ENCODE assay signal across 19 cellular contexts in genomic region chr2:226752887-226753286, GRCh38. TPM values are rescaled to one million over a fixed set of nuclear protein-coding genes. Genes with fewer than 3 reads are reported as not detected.
DNase-seq lines count a peak whose midpoint lies in the region; ATAC-seq and TF ChIP-seq lines count a peak whose summit lies in the region.
"Had no signal": no experiment of that assay in that cellular context is flagged by ENCODE, and none has a peak within 500 bp of the region (broad histone marks: within the 10 kb centered on the region; RNA-seq: fewer than 3 reads in every experiment).

No MANE protein-coding gene starts in this region.

- TF ChIP-seq CTCF in left ventricle myocardium inferior (IDR thresholded peaks at IDR 0.05; ENCODE audit: borderline replicate concordance) (no peak), RWPE2 (IDR thresholded peaks at IDR 0.05; ENCODE audit: poor library complexity, severe bottlenecking) (no peak), uterus (IDR thresholded peaks at IDR 0.05) (no peak), stomach (IDR thresholded peaks at IDR 0.05) (no peak)

- H4K12ac ChIP-seq in trophoblast cell (ENCODE audit: low read depth, low read length), result no peak overlapping the region

- no peaks in the 10 kb centered on the region for H3K9me3 ChIP-seq in left ventricle myocardium inferior (replicated peaks)
- H3K9me3 ChIP-seq in RWPE2 (ENCODE audit: severe bottlenecking), result no peaks in the 10 kb centered on the region
- H3K9me3 ChIP-seq in trophoblast cell (ENCODE audit: insufficient read depth, low read depth, low read length), result no peaks in the 10 kb centered on the region
- no peaks in the 10 kb centered on the region for H3K9me3 ChIP-seq in uterus
- no peaks in the 10 kb centered on the region for H3K9me3 ChIP-seq in stomach
- H3K9me3 ChIP-seq: BE2C, HAP-1, SJSA1 had no signal

- H3K18ac ChIP-seq in trophoblast cell (ENCODE audit: low read length), result peak overlapping the region; percentile 4

- H3K36me3 ChIP-seq in left ventricle myocardium inferior (peaks cover 5% of the 10 kb centered on the region), RWPE2 (ENCODE audit: low read depth) (peaks cover 79% of the 10 kb centered on the region), trophoblast cell (ENCODE audit: control insufficient read depth in 1 of 2, insufficient read depth in 2 of 2, low read length in 2 of 2) (peaks cover 0 to 2% of the 10 kb centered on the region in 2 experiments), uterus (no peaks in the 10 kb centered on the region), stomach (peaks cover 0 to 11% (median 5%) of the 10 kb centered on the region in 4 donors)
- H3K36me3 ChIP-seq: BE2C, HAP-1 had no signal

- TF ChIP-seq POLR2A in uterus (IDR thresholded peaks at IDR 0.05), result no peak
- TF ChIP-seq POLR2A in stomach (IDR thresholded peaks at IDR 0.05), result no peak

- no peak overlapping the region for H2AFZ ChIP-seq in trophoblast cell (ENCODE audit: insufficient read depth, low read length, poor library complexity)

- H3K79me2 ChIP-seq in trophoblast cell (ENCODE audit: control insufficient read depth, insufficient read depth, low read length, poor library complexity), result peaks cover 5% of the 10 kb centered on the region

- H3K27me3 ChIP-seq in left ventricle myocardium inferior (ENCODE audit: low read depth) (no peaks in the 10 kb centered on the region), RWPE2 (ENCODE audit: insufficient read depth, poor library complexity, severe bottlenecking) (no peaks in the 10 kb centered on the region), trophoblast cell (ENCODE audit: insufficient read depth, low read length) (no peaks in the 10 kb centered on the region), uterus (no peaks in the 10 kb centered on the region), stomach (no peaks in the 10 kb centered on the region)
- H3K27me3 ChIP-seq: BE2C, SJSA1 had no signal

- intact Hi-C loops in left ventricle myocardium inferior (cut with micrococcal nuclease), result no loop called here
- intact Hi-C loops in left cardiac atrium (cut with DNase I), result no loop called here
- intact Hi-C loops in uterus (cut with DNase I; ENCODE audit: low total_unique reads), result no loop called here
- intact Hi-C loops in stomach (cut with DNase I; ENCODE audit: low total_unique reads), result no loop called here

- H4K8ac ChIP-seq in trophoblast cell (ENCODE audit: low read depth, low read length), result no peak overlapping the region

- peak overlapping the region; percentile 15 for H3K27ac ChIP-seq in left ventricle myocardium inferior (replicated peaks)
- peak overlapping the region; percentile 80 for H3K27ac ChIP-seq in RWPE2 (ENCODE audit: poor library complexity, severe bottlenecking)
- H3K27ac ChIP-seq in trophoblast cell (ENCODE audit: low read depth, low read length), result no peak overlapping the region
- peak overlapping the region; percentile 23 to 88 for H3K27ac ChIP-seq in uterus
- peak overlapping the region in 1 of 5 donors; percentile 65 for H3K27ac ChIP-seq in stomach

- DNase-seq in left ventricle myocardium inferior (no peak), left cardiac atrium (no peak), RWPE2 (ENCODE audit: low spot score) (no peak), trophoblast cell (no peak), uterus (no peak), glomerular visceral epithelial cell (ENCODE audit: extremely low spot score) (no peak), HK-2 (ENCODE audit: unreplicated experiment) (no peak), stomach (no peak)
- DNase-seq: BE2C; CD4-positive, CD25-positive, alpha-beta regulatory T cell; COR-L47; GDM1; NCI-H1436; NCI-H1930; NCI-H345; NCI-H524 treated with DMSO at 0.1 percent for 48 hours had no signal

- H2BK120ac ChIP-seq in trophoblast cell (ENCODE audit: insufficient read depth, low read length, poor library complexity), result no peak overlapping the region

- no peak overlapping the region for H3K4ac ChIP-seq in trophoblast cell (ENCODE audit: low read depth, low read length)

- no peak overlapping the region for H3K23ac ChIP-seq in trophoblast cell (ENCODE audit: low read length)

- H3K14ac ChIP-seq in trophoblast cell (ENCODE audit: low read length), result no peak overlapping the region

- H3K4me3 ChIP-seq in left ventricle myocardium inferior, result no peak overlapping the region
- H3K4me3 ChIP-seq in RWPE2 (ENCODE audit: severe bottlenecking), result no peak overlapping the region
- H3K4me3 ChIP-seq in trophoblast cell (ENCODE audit: low read depth, low read length), result no peak overlapping the region
- H3K4me3 ChIP-seq in uterus, result no peak overlapping the region
- H3K4me3 ChIP-seq in stomach, result no peak overlapping the region
- H3K4me3 ChIP-seq: HAP-1, SJSA1 had no signal

- H2AK5ac ChIP-seq in trophoblast cell (ENCODE audit: low read length), result no peak overlapping the region

- peaks cover 32% of the 10 kb centered on the region for H3K4me1 ChIP-seq in left ventricle myocardium inferior
- peaks cover 36% of the 10 kb centered on the region for H3K4me1 ChIP-seq in RWPE2 (ENCODE audit: insufficient read depth, poor library complexity, severe bottlenecking)
- peaks cover 2 to 9% of the 10 kb centered on the region in 2 experiments for H3K4me1 ChIP-seq in trophoblast cell (ENCODE audit: control insufficient read depth in 1 of 2, insufficient read depth in 2 of 2, low read length in 2 of 2)
- peaks cover 0 to 6% of the 10 kb centered on the region in 2 donors for H3K4me1 ChIP-seq in uterus
- peaks cover 5 to 31% (median 20%) of the 10 kb centered on the region in 4 donors for H3K4me1 ChIP-seq in stomach
- H3K4me1 ChIP-seq: BE2C had no signal

- H3K4me2 ChIP-seq in trophoblast cell (ENCODE audit: low read length), result no peak overlapping the region

- no peak for TF ChIP-seq EP300 in stomach (IDR thresholded peaks at IDR 0.05)

- H2BK12ac ChIP-seq in trophoblast cell (ENCODE audit: low read length), result no peak overlapping the region

- no peak overlapping the region for H3K9ac ChIP-seq in trophoblast cell (ENCODE audit: low read length)

- WGBS in trophoblast cell (ENCODE audit: extremely low coverage, insufficient coverage, insufficient read length), result no CpG with 5 or more reads among the region's 4 CpGs
- WGBS in stomach, 5 donors, result 95 to 98% (median 96%) methylated on average over 4 of the region's 4 CpGs

- ATAC-seq in left cardiac atrium, result no peak
- no peak for ATAC-seq in RWPE2 (ENCODE audit: low read depth)
- ATAC-seq: Panc1 had no signal

- no peak overlapping the region for H4K91ac ChIP-seq in trophoblast cell (ENCODE audit: low read depth, low read length)

- H2BK5ac ChIP-seq in trophoblast cell (ENCODE audit: low read depth, low read length, poor library complexity), result no peak overlapping the region

- peaks cover 2% of the 10 kb centered on the region for H3K79me1 ChIP-seq in trophoblast cell (ENCODE audit: low read length)

RNA-seq across cellular contexts. Expression of gene IRS1, which starts 46.7 kb away (rescaled TPM):
- total RNA-seq in left ventricle myocardium inferior (17.8 TPM), left cardiac atrium (10 to 100 TPM; 13.7 to 15.1 TPM), uterus (10 to 100 TPM; 11.5 to 54.2 (median 29.5) TPM), stomach (10 to 100 TPM in 4 of 5 donors, 1 to 10 TPM in 1; 8.4 to 26.8 (median 15.6) TPM)
- 22.0 and 23.0 TPM in 2 replicates for polyA plus RNA-seq in trophoblast cell (2013)
- 10 to 100 TPM in 1 of 3 donors, 1 to 10 TPM in 2; 2.1 to 11.0 (median 5.0) TPM for polyA plus RNA-seq in stomach
